Comparison of ENCODE assay signal across 1 cellular context in genomic region chr18:56238576-56238975, GRCh38.
TF ChIP-seq lines count a peak whose summit lies in the region.

No MANE protein-coding gene starts in this region.

TF ChIP-seq in SK-N-SH, 30 proteins besides CTCF, POLR2A, EP300 and RAD21 (continued from another document):
- TF ChIP-seq FOXJ3 (CRISPR knock-in tag; IDR thresholded peaks at IDR 0.05) (no peak), EZH2phosphoT487 (IDR thresholded peaks at IDR 0.05; ENCODE audit: borderline replicate concordance, low read depth) (no peak), CHD2 (IDR thresholded peaks at IDR 0.05; ENCODE audit: low read length, partially characterized antibody) (no peak), RXRA (IDR thresholded peaks at IDR 0.05; ENCODE audit: borderline replicate concordance, low read depth) (no peak), TAF1 (IDR thresholded peaks at IDR 0.05; ENCODE audit: borderline replicate concordance, low read depth, low read length) (no peak), USF1 (IDR thresholded peaks at IDR 0.05; ENCODE audit: borderline replicate concordance, low read depth) (no peak), NFIC (IDR thresholded peaks at IDR 0.05; ENCODE audit: borderline replicate concordance) (no peak), PBX3 (IDR thresholded peaks at IDR 0.05) (no peak)
